ENCODE assay signal across 14 cellular contexts in genomic region chr19:44685877-44686276, GRCh38. TPM values are rescaled to one million over a fixed set of nuclear protein-coding genes. Genes with fewer than 3 reads are reported as not detected.
A peak's percentile ranks its signal among the peaks of the same experiment; 100 is the strongest.
DNase-seq lines count a peak whose midpoint lies in the region; ATAC-seq and TF ChIP-seq lines count a peak whose summit lies in the region.
"Had no signal": no experiment of that assay in that cellular context is flagged by ENCODE, and none has a peak within 500 bp of the region (broad histone marks: within the 10 kb centered on the region; RNA-seq: fewer than 3 reads in every experiment).

No MANE protein-coding gene starts in this region.

- no peak overlapping the region for H3K4me3 ChIP-seq in A673 (ENCODE audit: low read depth, low read length, poor library complexity, severe bottlenecking)
- H3K4me3 ChIP-seq: skin epidermis had no signal

- TF ChIP-seq CTCF in A673 (conservative IDR thresholded peaks at IDR 0.05; ENCODE audit: low read depth, low read length) (no peak), HFFc6 (IDR thresholded peaks at IDR 0.05) (no peak), activated B cell treated with CpG ODN at 0.5 μM for 24 hours (IDR thresholded peaks at IDR 0.05) (no peak)

- no peaks in the 10 kb centered on the region for H3K36me3 ChIP-seq in A673 (ENCODE audit: insufficient read depth, low read length, poor library complexity, severe bottlenecking)

- peaks cover 4% of the 10 kb centered on the region; the same call in 1 of the 2 replicates for H3K9me3 Mint-ChIP-seq in HFFc6
- H3K9me3 Mint-ChIP-seq in activated B cell treated with CpG ODN at 0.5 μM for 24 hours: peaks cover 2% of the 10 kb centered on the region
- H3K9me3 Mint-ChIP-seq: activated T-helper 17 cell treated with anti-CD3 and anti-CD28 coated beads, Interleukin-2, amount 50 U/mL, for 72 hours; CD4-positive, alpha-beta memory T cell had no signal

- peak overlapping the region; percentile 25 for H3K27ac ChIP-seq in A673 (ENCODE audit: low read depth, low read length, poor library complexity, severe bottlenecking)

- H3K4me1 ChIP-seq in A673 (ENCODE audit: insufficient read depth, low read length, poor library complexity, severe bottlenecking): no peaks in the 10 kb centered on the region

- ATAC-seq in activated B cell treated with CpG ODN at 0.5 μM for 24 hours (ENCODE audit: low read depth): peak; percentile 53
- ATAC-seq in HG02885 (IDR thresholded peaks at IDR 0.05; ENCODE audit: poor library complexity, unreplicated experiment): no peak

- peaks cover 4% of the 10 kb centered on the region; the same call in 1 of the 2 replicates for H3K27me3 Mint-ChIP-seq in HFFc6 (ENCODE audit: insufficient read depth)
- H3K27me3 Mint-ChIP-seq in activated B cell treated with CpG ODN at 0.5 μM for 24 hours: peaks cover 9% of the 10 kb centered on the region

- H3K4me1 Mint-ChIP-seq in HFFc6 (ENCODE audit: low read depth) (peaks cover 40% of the 10 kb centered on the region), activated B cell treated with CpG ODN at 0.5 μM for 24 hours (peaks cover 31% of the 10 kb centered on the region)

- no peak for DNase-seq in A673 (ENCODE audit: low spot score)
- DNase-seq in HFFc6: peak; percentile 49
- no peak for DNase-seq in activated B cell treated with CpG ODN at 0.5 μM for 24 hours
- peak; percentile 57 for DNase-seq in hepatic stellate cell (ENCODE audit: low spot score)
- DNase-seq in activated CD4-positive, alpha-beta T cell treated with anti-CD3 and anti-CD28 coated beads for 4 hours: no peak
- no peak for DNase-seq in stimulated activated CD4-positive, alpha-beta T cell treated with anti-CD3 and anti-CD28 coated beads, Interleukin-15, amount 100 ng/mL, for 24 hours
- DNase-seq in NCI-H187 (lab: John Stamatoyannopoulos, UW): no peak
- DNase-seq: activated CD4-positive, alpha-beta T cell treated with anti-CD3 and anti-CD28 coated beads for 1 hour; CD4-positive, alpha-beta memory T cell; NCI-H2029 treated with DMSO at 0.1 percent for 48 hours had no signal

- intact Hi-C loops in A673 (cut with micrococcal nuclease; ENCODE audit: unreplicated experiment): loop anchor here (10.0 kb wide), 2 partner anchors 159 to 269 kb away; partner anchors contain the start of genes CLPTM1 and NECTIN2
- intact Hi-C loops in activated B cell treated with CpG ODN at 0.5 μM for 24 hours (cut with micrococcal nuclease): no loop called here

- no peaks in the 10 kb centered on the region for H3K27me3 ChIP-seq in A673 (replicated peaks; ENCODE audit: insufficient read depth, low read depth, low read length, poor library complexity)

- no TSS peak for BruUV-seq in A673 (replicated peaks; lab: Mats Ljungman, UMichigan)

- CTCF ChIA-PET in A673 (lab: Charles Lee): interaction anchor here (0.6 to 0.7 kb wide), 2 partner anchors 35 to 180 kb away, joined by 4 read pairs; no protein-coding TSS in a partner anchor
- CTCF ChIA-PET in activated B cell treated with CpG ODN at 0.5 μM for 24 hours (lab: Charles Lee): interaction anchor here (1.1 kb wide), 1 partner anchor 31 kb away, joined by 3 read pairs; no protein-coding TSS in a partner anchor

- no peaks in the 10 kb centered on the region for H3K9me3 ChIP-seq in A673 (ENCODE audit: low read depth, low read length, poor library complexity, severe bottlenecking)

- no peaks in the 10 kb centered on the region for H3K36me3 Mint-ChIP-seq in HFFc6 (ENCODE audit: low read depth)
- H3K36me3 Mint-ChIP-seq in activated B cell treated with CpG ODN at 0.5 μM for 24 hours (ENCODE audit: low read depth): no peaks in the 10 kb centered on the region
- H3K36me3 Mint-ChIP-seq: CD4-positive, alpha-beta memory T cell had no signal

- POLR2A ChIA-PET in A673 (lab: Charles Lee; ENCODE audit: low non-redundant PET): no interaction called here
- POLR2A ChIA-PET in activated B cell treated with CpG ODN at 0.5 μM for 24 hours (lab: Charles Lee): interaction anchor here (0.6 to 1.2 kb wide), 5 partner anchors 22 to 541 kb away, joined by 3 to 6 read pairs (median 4); no protein-coding TSS in a partner anchor

- H3K4me3 Mint-ChIP-seq in HFFc6 (no peak overlapping the region), activated B cell treated with CpG ODN at 0.5 μM for 24 hours (peak overlapping the region; percentile 50)
- H3K4me3 Mint-ChIP-seq: activated T-helper 17 cell treated with anti-CD3 and anti-CD28 coated beads, Interleukin-2, amount 50 U/mL, for 72 hours; CD4-positive, alpha-beta memory T cell had no signal

- H3K27ac Mint-ChIP-seq in HFFc6: peak overlapping the region; percentile 81
- H3K27ac Mint-ChIP-seq in activated B cell treated with CpG ODN at 0.5 μM for 24 hours: no peak overlapping the region
- H3K27ac Mint-ChIP-seq: activated T-helper 17 cell treated with anti-CD3 and anti-CD28 coated beads, Interleukin-2, amount 50 U/mL, for 72 hours had no signal

RNA-seq across cellular contexts. Expression of gene CEACAM16, which starts 13.1 kb away (rescaled TPM):
- total RNA-seq in A673 (2021) (not detected in 2 replicates), activated B cell treated with CpG ODN at 0.5 μM for 24 hours (not detected in 2 replicates)
- not detected for total RNA-seq in HFFc6 (2021; fragmentation: NEBNext Ultra II Directional; extraction: Animal tissue kit (Norgen Biotek cat#: 25700))
- total RNA-seq: activated T-helper 17 cell treated with anti-CD3 and anti-CD28 coated beads, Interleukin-2, amount 50 U/mL, for 72 hours; CD4-positive, alpha-beta memory T cell; chondrocyte had no signal

RNA-seq across cellular contexts. Expression of gene CEACAM19, which starts 14.6 kb away (rescaled TPM):
- total RNA-seq in A673 (2021) (2.5 and 2.9 TPM in 2 replicates), activated B cell treated with CpG ODN at 0.5 μM for 24 hours (not detected in 2 replicates)
- total RNA-seq in HFFc6 (2021; fragmentation: NEBNext Ultra II Directional; extraction: Animal tissue kit (Norgen Biotek cat#: 25700)): 1 to 10 TPM; 1.8 to 2.5 (median 2.1) TPM

RNA-seq across cellular contexts. Expression of gene PVR, which starts 42.2 kb away (rescaled TPM):
- total RNA-seq in A673 (2021) (26.8 and 29.5 TPM in 2 replicates), activated B cell treated with CpG ODN at 0.5 μM for 24 hours (0.10 TPM in 1 of 2 replicates, not detected in the other)
- total RNA-seq in HFFc6 (2021; fragmentation: NEBNext Ultra II Directional; extraction: Animal tissue kit (Norgen Biotek cat#: 25700)): 10 to 100 TPM; 45.9 to 76.2 (median 54.3) TPM

Comparison
In these comparisons a context has a peak if more than half of its experiments do, and no peak if none do; other contexts are left out.
1. DNase-seq: peak in HFFc6 (single experiment) and hepatic stellate cell (single experiment); none in A673 (single experiment), activated B cell treated with CpG ODN at 0.5 μM for 24 hours (single experiment), activated CD4-positive, alpha-beta T cell treated with anti-CD3 and anti-CD28 coated beads for 4 hours (0 of 2), stimulated activated CD4-positive, alpha-beta T cell treated with anti-CD3 and anti-CD28 coated beads, Interleukin-15, amount 100 ng/mL, for 24 hours (single experiment) and NCI-H187 (0 of 2).
2. RNA of gene PVR, which starts 42.2 kb away (total RNA-seq): 45.9 to 76.2 TPM in HFFc6 and 26.8 to 29.5 TPM in A673; 0.10 TPM in activated B cell treated with CpG ODN at 0.5 μM for 24 hours; every median in the first group is over 10 times any median in the second.